ENCODE assay signal across 28 cellular contexts in the genomic region with DNA sequence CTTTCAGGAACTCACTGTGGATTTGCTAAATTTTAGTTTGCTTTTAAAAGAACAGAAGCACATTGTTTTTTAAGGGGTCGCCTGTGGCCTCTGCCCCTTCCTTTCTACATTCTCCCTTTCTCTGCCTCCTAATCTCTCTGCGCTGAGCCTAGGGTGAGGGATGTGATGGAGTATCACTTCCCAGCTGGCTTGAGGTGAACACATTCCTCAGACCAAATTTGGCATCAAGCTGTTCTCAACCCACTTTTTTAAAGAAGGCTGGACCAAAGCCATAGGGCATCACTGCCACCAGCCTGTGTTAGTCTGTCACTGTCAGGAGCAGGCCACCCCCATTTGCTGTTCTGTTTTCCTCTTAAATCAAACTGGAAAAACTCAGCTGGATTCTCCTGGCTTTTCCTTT. TPM values are rescaled to one million over a fixed set of nuclear protein-coding genes. Genes with fewer than 3 reads are reported as not detected.
A peak's percentile ranks its signal among the peaks of the same experiment; 100 is the strongest.
DNase-seq lines count a peak whose midpoint lies in the region; ATAC-seq, FAIRE-seq and TF ChIP-seq lines count a peak whose summit lies in the region.
"Had no signal": no experiment of that assay in that cellular context is flagged by ENCODE, and none has a peak within 500 bp of the region (broad histone marks: within the 10 kb centered on the region; RNA-seq: fewer than 3 reads in every experiment).

No MANE protein-coding gene starts in this region.

- 100% methylated on average over 1 of the region's 2 CpGs for WGBS in right lobe of liver (ENCODE audit: insufficient coverage, low coverage, low lambda C conversion rate, missing lambda C conversion rate)
- 93% methylated on average over 2 of the region's 2 CpGs for WGBS in HepG2 (ENCODE audit: low lambda C conversion rate)
- WGBS in stomach, 5 donors: 76 to 94% (median 85%) methylated on average over 2 of the region's 2 CpGs

- no peak for DNase-seq in right lobe of liver
- DNase-seq in HepG2 (ENCODE audit: low spot score): no peak
- DNase-seq in chondrocyte (ENCODE audit: low spot score): no peak
- peak; percentile 14 for DNase-seq in neural progenitor cell (ENCODE audit: low spot score)
- DNase-seq in stimulated activated effector memory CD8-positive, alpha-beta T cell treated with anti-CD3 and anti-CD28 coated beads, Interleukin-12 subunit alpha, Interleukin-12 subunit beta, amount 100 ng/mL, for 72 hours (ENCODE audit: low spot score in 2 of 2): no peak
- no peak for DNase-seq in stomach
- no peak for DNase-seq in foreskin keratinocyte
- DNase-seq: C1 segment of cervical spinal cord; CD4-positive, alpha-beta memory T cell; COR-L47; DMS53; H9; IMR-90; MM.1S; NCI-H1694; NCI-H2029 treated with DMSO at 0.1 percent for 48 hours; NCI-H2227 treated with DMSO at 0.1 percent for 48 hours; NCI-H526 treated with DMSO at 0.1 percent for 48 hours; PC-9; SHP77 had no signal

- CTCF ChIA-PET in HepG2 (lab: Yijun Ruan, JAX; ENCODE audit: low intra/inter-chr PET ratio, low total read pairs): no interaction called here

- TF ChIP-seq POLR2A in right lobe of liver (IDR thresholded peaks at IDR 0.05) (no peak), HepG2 (IDR thresholded peaks at IDR 0.05; ENCODE audit: insufficient read depth in 1 of 2, low read depth in 2 of 2, low read length in 2 of 2) (no peak), stomach (IDR thresholded peaks at IDR 0.05) (no peak)

- H3K27ac Mint-ChIP-seq in chondrocyte (ENCODE audit: unreplicated experiment) (peak overlapping the region; percentile 34), neural progenitor cell (no peak overlapping the region)
- H3K27ac Mint-ChIP-seq in stimulated activated effector memory CD8-positive, alpha-beta T cell treated with anti-CD3 and anti-CD28 coated beads, Interleukin-12 subunit alpha, Interleukin-12 subunit beta, amount 100 ng/mL, for 72 hours: peak overlapping the region; percentile 70
- H3K27ac Mint-ChIP-seq: GM23338, H9 had no signal

- POLR2A ChIA-PET in HepG2 (lab: Yijun Ruan, JAX): interaction anchor here (0.6 kb wide), 1 partner anchor 8 kb away, joined by 3 read pairs; no protein-coding TSS in a partner anchor

- H3F3A ChIP-seq in neural progenitor cell (ENCODE audit: low read depth): no peaks in the 10 kb centered on the region

- TF ChIP-seq RAD21 in HepG2 (CRISPR knock-in tag; IDR thresholded peaks at IDR 0.05): no peak

- H3K27me3 Mint-ChIP-seq in chondrocyte (ENCODE audit: low read depth): no peaks in the 10 kb centered on the region
- no peaks in the 10 kb centered on the region for H3K27me3 Mint-ChIP-seq in neural progenitor cell (ENCODE audit: insufficient read depth, low read depth)
- H3K27me3 Mint-ChIP-seq: CD4-positive, alpha-beta memory T cell had no signal

- H3K4me1 ChIP-seq in right lobe of liver: peaks cover 0 to 72% (median 27%) of the 10 kb centered on the region in 4 donors
- H3K4me1 ChIP-seq in HepG2 (ENCODE audit: insufficient read depth, low read length): peaks cover 45% of the 10 kb centered on the region
- H3K4me1 ChIP-seq in neural progenitor cell: peaks cover 12% of the 10 kb centered on the region
- peaks cover 10 to 27% (median 19%) of the 10 kb centered on the region in 4 donors for H3K4me1 ChIP-seq in stomach
- no peaks in the 10 kb centered on the region for H3K4me1 ChIP-seq in foreskin keratinocyte
- H3K4me1 ChIP-seq: A549 had no signal

- H3K36me3 Mint-ChIP-seq in chondrocyte (ENCODE audit: low read depth) (peaks cover 25% of the 10 kb centered on the region), neural progenitor cell (peaks cover 13% of the 10 kb centered on the region)
- peaks cover 66% of the 10 kb centered on the region for H3K36me3 Mint-ChIP-seq in stimulated activated effector memory CD8-positive, alpha-beta T cell treated with anti-CD3 and anti-CD28 coated beads, Interleukin-12 subunit alpha, Interleukin-12 subunit beta, amount 100 ng/mL, for 72 hours

- peak overlapping the region in 2 of 3 donors; percentile 41 to 59 for H3K27ac ChIP-seq in right lobe of liver
- H3K27ac ChIP-seq in HepG2 (ENCODE audit: extremely low read length, insufficient read depth, low read length): no peak overlapping the region
- no peak overlapping the region for H3K27ac ChIP-seq in neural progenitor cell
- peak overlapping the region in 1 of 5 donors; percentile 31 for H3K27ac ChIP-seq in stomach
- H3K27ac ChIP-seq in foreskin keratinocyte: no peak overlapping the region
- H3K27ac ChIP-seq: A549, KMS-11, PC-9 had no signal

- no TSS peak for BruUV-seq in HepG2 (replicated peaks; lab: Mats Ljungman, UMichigan)

- no peak for TF ChIP-seq EP300 in HepG2 (IDR thresholded peaks at IDR 0.05; ENCODE audit: low read depth in 2 of 2, low read length in 2 of 2)
- TF ChIP-seq EP300 in HepG2 (CRISPR knock-in tag; IDR thresholded peaks at IDR 0.05; ENCODE audit: borderline replicate concordance): no peak
- TF ChIP-seq EP300 in stomach (IDR thresholded peaks at IDR 0.05): no peak

- H3K79me2 ChIP-seq in HepG2 (ENCODE audit: insufficient read depth, low read length) (no peaks in the 10 kb centered on the region), neural progenitor cell (ENCODE audit: low read depth) (no peaks in the 10 kb centered on the region)

- H3K4me1 Mint-ChIP-seq in chondrocyte (ENCODE audit: low read depth) (peaks cover 28% of the 10 kb centered on the region), neural progenitor cell (peaks cover 10% of the 10 kb centered on the region)
- peaks cover 8% of the 10 kb centered on the region for H3K4me1 Mint-ChIP-seq in stimulated activated effector memory CD8-positive, alpha-beta T cell treated with anti-CD3 and anti-CD28 coated beads, Interleukin-12 subunit alpha, Interleukin-12 subunit beta, amount 100 ng/mL, for 72 hours
- H3K4me1 Mint-ChIP-seq: GM23338, H9 had no signal

- intact Hi-C loops in right lobe of liver (cut with DNase I): no loop called here
- intact Hi-C loops in HepG2 (cut with micrococcal nuclease; ENCODE audit: unreplicated experiment): no loop called here
- intact Hi-C loops in stomach (cut with DNase I; ENCODE audit: low total_unique reads): no loop called here

- no peak overlapping the region for H3K9ac ChIP-seq in HepG2 (ENCODE audit: insufficient read depth, low read depth, low read length)
- no peak overlapping the region for H3K9ac ChIP-seq in neural progenitor cell
- H3K9ac ChIP-seq: KMS-11 had no signal

- H3K4me3 ChIP-seq in right lobe of liver (no peak overlapping the region), HepG2 (replicated peaks in 1 of 3; ENCODE audit: insufficient read depth in 1 of 3, low read depth in 2 of 3, low read length in 3 of 3) (no peak overlapping the region), neural progenitor cell (no peak overlapping the region), stomach (no peak overlapping the region)
- H3K4me3 ChIP-seq: A549, GM23338, PC-9 had no signal

- H3K4me2 ChIP-seq in HepG2 (ENCODE audit: low read depth, low read length): no peak overlapping the region
- no peak overlapping the region for H3K4me2 ChIP-seq in neural progenitor cell
- H3K4me2 ChIP-seq: A549, GM23338, KMS-11, PC-9 had no signal

- H3K36me3 ChIP-seq in right lobe of liver: no peaks in the 10 kb centered on the region
- H3K36me3 ChIP-seq in HepG2 (replicated peaks in 1 of 2; ENCODE audit: control insufficient read depth in 1 of 2, insufficient read depth in 2 of 2, low read length in 2 of 2): peaks cover 8 to 28% of the 10 kb centered on the region in 2 experiments
- H3K36me3 ChIP-seq in neural progenitor cell: no peaks in the 10 kb centered on the region
- peaks cover 15 to 83% (median 72%) of the 10 kb centered on the region in 4 donors for H3K36me3 ChIP-seq in stomach

- no peaks in the 10 kb centered on the region for H4K20me1 ChIP-seq in HepG2 (ENCODE audit: insufficient read depth, low read length)
- H4K20me1 ChIP-seq in neural progenitor cell (ENCODE audit: low read depth): no peaks in the 10 kb centered on the region

- H3K9me3 ChIP-seq in right lobe of liver: no peaks in the 10 kb centered on the region
- no peaks in the 10 kb centered on the region for H3K9me3 ChIP-seq in HepG2 (ENCODE audit: low read length)
- no peaks in the 10 kb centered on the region for H3K9me3 ChIP-seq in neural progenitor cell (ENCODE audit: low read depth)
- no peaks in the 10 kb centered on the region for H3K9me3 ChIP-seq in stomach
- H3K9me3 ChIP-seq: A549 had no signal

- ATAC-seq in right lobe of liver (no peak), HepG2 (no peak), foreskin keratinocyte (no peak)
- ATAC-seq in stimulated activated effector memory CD8-positive, alpha-beta T cell treated with anti-CD3 and anti-CD28 coated beads, Interleukin-12 subunit alpha, Interleukin-12 subunit beta, amount 100 ng/mL, for 72 hours: no peak
- no peak for ATAC-seq in activated CD4-positive, CD25-positive, alpha-beta regulatory T cell treated with anti-CD3 and anti-CD28 coated beads, Interleukin-2, amount 50 U/mL, for 24 hours
- ATAC-seq: GM23338 had no signal

- in situ Hi-C loops in HepG2 (cut with HindIII; ENCODE audit: extremely low pct_ligation_motif_present, low pct_unique_long_range_greater_than_20kb): no loop called here

- H3K27me3 ChIP-seq in right lobe of liver (no peaks in the 10 kb centered on the region), HepG2 (ENCODE audit: control insufficient read depth in 1 of 2, insufficient read depth in 2 of 2, low read length in 2 of 2) (no peaks in the 10 kb centered on the region), neural progenitor cell (no peaks in the 10 kb centered on the region), stomach (no peaks in the 10 kb centered on the region), foreskin keratinocyte (no peaks in the 10 kb centered on the region)

- TF ChIP-seq CTCF in right lobe of liver (IDR thresholded peaks at IDR 0.05): no peak
- TF ChIP-seq CTCF in HepG2 (CRISPR knock-in tag; IDR thresholded peaks at IDR 0.05): no peak
- no peak for TF ChIP-seq CTCF in chondrocyte (IDR thresholded peaks at IDR 0.05)
- TF ChIP-seq CTCF in neural progenitor cell (IDR thresholded peaks at IDR 0.05): no peak
- TF ChIP-seq CTCF in stomach (IDR thresholded peaks at IDR 0.05): no peak
- no peak for TF ChIP-seq CTCF in foreskin keratinocyte (conservative IDR thresholded peaks at IDR 0.05)

- H3K4me3 Mint-ChIP-seq in chondrocyte (ENCODE audit: unreplicated experiment) (no peak overlapping the region), neural progenitor cell (no peak overlapping the region)
- H3K4me3 Mint-ChIP-seq in stimulated activated effector memory CD8-positive, alpha-beta T cell treated with anti-CD3 and anti-CD28 coated beads, Interleukin-12 subunit alpha, Interleukin-12 subunit beta, amount 100 ng/mL, for 72 hours: no peak overlapping the region
- H3K4me3 Mint-ChIP-seq: CD4-positive, alpha-beta memory T cell; GM23338; H9 had no signal

- H3K9me3 Mint-ChIP-seq in chondrocyte (ENCODE audit: low read depth) (no peaks in the 10 kb centered on the region), neural progenitor cell (no peaks in the 10 kb centered on the region)
- H3K9me3 Mint-ChIP-seq in stimulated activated effector memory CD8-positive, alpha-beta T cell treated with anti-CD3 and anti-CD28 coated beads, Interleukin-12 subunit alpha, Interleukin-12 subunit beta, amount 100 ng/mL, for 72 hours: no peaks in the 10 kb centered on the region
- H3K9me3 Mint-ChIP-seq: GM23338, H9 had no signal

- FAIRE-seq in HepG2 (lab: Jason Lieb, UNC): no peak
- FAIRE-seq: A549 had no signal

- H2AFZ ChIP-seq in HepG2 (ENCODE audit: low read length) (no peak overlapping the region), neural progenitor cell (replicated peaks) (no peak overlapping the region)
- H2AFZ ChIP-seq: GM23338, PC-9 had no signal

RNA-seq across cellular contexts. Expression of gene EIF4E2, which starts 27.4 kb away (rescaled TPM):
- 10 to 100 TPM; 24.3 to 47.7 (median 42.0) TPM for total RNA-seq in right lobe of liver
- total RNA-seq in HepG2 (2016; rRNA removed; fragmentation: Illumina TruSeq; extraction: Trizol): 101 and 128 TPM in 2 replicates
- 29.6 and 31.9 TPM in 2 replicates for total RNA-seq in HepG2 (2016; cell fraction: cytosol; rRNA removed; fragmentation: Illumina TruSeq; extraction: Trizol; ENCODE audit: low read depth)
- 108 and 125 TPM in 2 replicates for total RNA-seq in HepG2 (2016; cell fraction: insoluble cytoplasmic fraction; rRNA removed; fragmentation: Illumina TruSeq; extraction: Trizol)
- total RNA-seq in HepG2 (2016; cell fraction: membrane; rRNA removed; fragmentation: Illumina TruSeq; extraction: Trizol): 48.3 and 55.2 TPM in 2 replicates
- total RNA-seq in HepG2 (2016; cell fraction: nucleus; rRNA removed; fragmentation: Illumina TruSeq; extraction: Trizol): 54.3 and 63.2 TPM in 2 replicates
- 25.0 and 30.3 TPM in 2 replicates for polyA plus RNA-seq in HepG2 (2011; rRNA removed)
- 27.2 and 34.2 TPM in 2 replicates for polyA plus RNA-seq in HepG2 (2011; cell fraction: cytosol; rRNA removed)
- 33.9 and 49.1 TPM in 2 replicates for polyA plus RNA-seq in HepG2 (2011; cell fraction: nucleus; rRNA removed)
- polyA plus RNA-seq in HepG2 (2012): 68.3 and 79.6 TPM in 2 replicates
- 33.6 and 34.9 TPM in 2 replicates for polyA plus RNA-seq in HepG2 (2016; cell fraction: cytosol; fragmentation: Illumina TruSeq; extraction: Trizol; ENCODE audit: low read depth)
- polyA plus RNA-seq in HepG2 (2016; cell fraction: insoluble cytoplasmic fraction; fragmentation: Illumina TruSeq; extraction: Trizol; ENCODE audit: low read depth): 140 and 153 TPM in 2 replicates
- 39.6 and 46.6 TPM in 2 replicates for polyA plus RNA-seq in HepG2 (2016; cell fraction: membrane; fragmentation: Illumina TruSeq; extraction: Trizol; ENCODE audit: low read depth)
- polyA plus RNA-seq in HepG2 (2016; cell fraction: nucleus; fragmentation: Illumina TruSeq; extraction: Trizol; ENCODE audit: insufficient read depth, low read depth): 78.2 and 79.4 TPM in 2 replicates
- polyA minus RNA-seq in HepG2 (2011; rRNA and poly(A)+ RNA removed; ENCODE audit: low replicate concordance): 14.0 and 21.7 TPM in 2 replicates
- polyA minus RNA-seq in HepG2 (2011; cell fraction: cytosol; rRNA and poly(A)+ RNA removed): 12.3 and 14.2 TPM in 2 replicates
- 73.8 and 82.7 TPM in 2 replicates for polyA minus RNA-seq in HepG2 (2011; cell fraction: nucleus; rRNA and poly(A)+ RNA removed)
- 87.1 to 95.7 TPM (median 89.3 TPM) in 3 replicates for total RNA-seq in chondrocyte
- 72.5 and 97.0 TPM in 2 replicates for total RNA-seq in neural progenitor cell (ENCODE audit: low replicate concordance)
- 10 to 100 TPM in 4 of 5 donors, 1 to 10 TPM in 1; 2.3 to 45.2 (median 28.6) TPM for total RNA-seq in stomach
- 10 to 100 TPM; 54.7 to 79.3 (median 69.2) TPM for polyA plus RNA-seq in stomach
- total RNA-seq in foreskin keratinocyte: 74.7 and 79.2 TPM in 2 replicates
- 83.3 and 84.4 TPM in 2 replicates for polyA plus RNA-seq in foreskin keratinocyte

RNA-seq across cellular contexts. Expression of gene TIGD1, which starts 27.5 kb away (rescaled TPM):
- total RNA-seq in right lobe of liver: 1 to 10 TPM in 3 of 6 experiments, under 1 TPM in 3; 0.68 to 1.5 (median 1.0) TPM
- total RNA-seq in HepG2 (2016; rRNA removed; fragmentation: Illumina TruSeq; extraction: Trizol): 4.3 and 9.5 TPM in 2 replicates
- total RNA-seq in HepG2 (2016; cell fraction: cytosol; rRNA removed; fragmentation: Illumina TruSeq; extraction: Trizol; ENCODE audit: low read depth): 2.2 and 3.3 TPM in 2 replicates
- 3.3 and 9.6 TPM in 2 replicates for total RNA-seq in HepG2 (2016; cell fraction: insoluble cytoplasmic fraction; rRNA removed; fragmentation: Illumina TruSeq; extraction: Trizol)
- 3.5 and 3.7 TPM in 2 replicates for total RNA-seq in HepG2 (2016; cell fraction: membrane; rRNA removed; fragmentation: Illumina TruSeq; extraction: Trizol)
- total RNA-seq in HepG2 (2016; cell fraction: nucleus; rRNA removed; fragmentation: Illumina TruSeq; extraction: Trizol): 21.5 and 23.5 TPM in 2 replicates
- polyA plus RNA-seq in HepG2 (2011; rRNA removed): 3.5 and 4.1 TPM in 2 replicates
- polyA plus RNA-seq in HepG2 (2011; cell fraction: cytosol; rRNA removed): 1.5 and 2.4 TPM in 2 replicates
- polyA plus RNA-seq in HepG2 (2011; cell fraction: nucleus; rRNA removed): 9.8 and 13.9 TPM in 2 replicates
- 3.0 and 5.2 TPM in 2 replicates for polyA plus RNA-seq in HepG2 (2012)
- polyA plus RNA-seq in HepG2 (2016; cell fraction: cytosol; fragmentation: Illumina TruSeq; extraction: Trizol; ENCODE audit: low read depth): 0.81 and 0.84 TPM in 2 replicates
- 2.8 and 3.7 TPM in 2 replicates for polyA plus RNA-seq in HepG2 (2016; cell fraction: insoluble cytoplasmic fraction; fragmentation: Illumina TruSeq; extraction: Trizol; ENCODE audit: low read depth)
- polyA plus RNA-seq in HepG2 (2016; cell fraction: membrane; fragmentation: Illumina TruSeq; extraction: Trizol; ENCODE audit: low read depth): 1.3 and 1.4 TPM in 2 replicates
- 10.9 and 11.9 TPM in 2 replicates for polyA plus RNA-seq in HepG2 (2016; cell fraction: nucleus; fragmentation: Illumina TruSeq; extraction: Trizol; ENCODE audit: insufficient read depth, low read depth)
- polyA minus RNA-seq in HepG2 (2011; rRNA and poly(A)+ RNA removed; ENCODE audit: low replicate concordance): 4.3 and 8.7 TPM in 2 replicates
- 1.8 and 2.4 TPM in 2 replicates for polyA minus RNA-seq in HepG2 (2011; cell fraction: cytosol; rRNA and poly(A)+ RNA removed)
- polyA minus RNA-seq in HepG2 (2011; cell fraction: nucleus; rRNA and poly(A)+ RNA removed): 59.7 and 61.4 TPM in 2 replicates
- total RNA-seq in chondrocyte: 3.2 to 6.7 TPM (median 3.3 TPM) in 3 replicates
- 12.2 and 14.6 TPM in 2 replicates for total RNA-seq in neural progenitor cell (ENCODE audit: low replicate concordance)
- total RNA-seq in stomach: 10 to 100 TPM in 2 of 5 donors, 1 to 10 TPM in 3; 1.2 to 14.5 (median 7.2) TPM
- 1 to 10 TPM; 1.8 to 5.3 (median 4.8) TPM for polyA plus RNA-seq in stomach
- 1.4 and 2.1 TPM in 2 replicates for total RNA-seq in foreskin keratinocyte
- 0.58 and 0.68 TPM in 2 replicates for polyA plus RNA-seq in foreskin keratinocyte

RNA-seq across cellular contexts. Expression of gene CHRNG, which starts 38.3 kb away (rescaled TPM):
- not detected for total RNA-seq in right lobe of liver
- not detected in 2 replicates for total RNA-seq in HepG2 (2016; rRNA removed; fragmentation: Illumina TruSeq; extraction: Trizol)
- total RNA-seq in HepG2 (2016; cell fraction: cytosol; rRNA removed; fragmentation: Illumina TruSeq; extraction: Trizol; ENCODE audit: low read depth): not detected in 2 replicates
- not detected in 2 replicates for total RNA-seq in HepG2 (2016; cell fraction: insoluble cytoplasmic fraction; rRNA removed; fragmentation: Illumina TruSeq; extraction: Trizol)
- total RNA-seq in HepG2 (2016; cell fraction: membrane; rRNA removed; fragmentation: Illumina TruSeq; extraction: Trizol): not detected in 2 replicates
- total RNA-seq in HepG2 (2016; cell fraction: nucleus; rRNA removed; fragmentation: Illumina TruSeq; extraction: Trizol): not detected in 2 replicates
- polyA plus RNA-seq in HepG2 (2011; rRNA removed): not detected in 2 replicates
- polyA plus RNA-seq in HepG2 (2011; cell fraction: cytosol; rRNA removed): not detected in 2 replicates
- not detected in 2 replicates for polyA plus RNA-seq in HepG2 (2011; cell fraction: nucleus; rRNA removed)
- polyA plus RNA-seq in HepG2 (2012): 0.05 and 0.21 TPM in 2 replicates
- polyA plus RNA-seq in HepG2 (2016; cell fraction: cytosol; fragmentation: Illumina TruSeq; extraction: Trizol; ENCODE audit: low read depth): not detected in 2 replicates
- not detected in 2 replicates for polyA plus RNA-seq in HepG2 (2016; cell fraction: insoluble cytoplasmic fraction; fragmentation: Illumina TruSeq; extraction: Trizol; ENCODE audit: low read depth)
- not detected in 2 replicates for polyA plus RNA-seq in HepG2 (2016; cell fraction: membrane; fragmentation: Illumina TruSeq; extraction: Trizol; ENCODE audit: low read depth)
- polyA plus RNA-seq in HepG2 (2016; cell fraction: nucleus; fragmentation: Illumina TruSeq; extraction: Trizol; ENCODE audit: insufficient read depth, low read depth): not detected in 2 replicates
- not detected in 2 replicates for polyA minus RNA-seq in HepG2 (2011; rRNA and poly(A)+ RNA removed; ENCODE audit: low replicate concordance)
- not detected in 2 replicates for polyA minus RNA-seq in HepG2 (2011; cell fraction: cytosol; rRNA and poly(A)+ RNA removed)
- not detected in 2 replicates for polyA minus RNA-seq in HepG2 (2011; cell fraction: nucleus; rRNA and poly(A)+ RNA removed)
- not detected in 3 replicates for total RNA-seq in chondrocyte
- not detected in 2 replicates for total RNA-seq in neural progenitor cell (ENCODE audit: low replicate concordance)
- total RNA-seq in stomach: not detected
- polyA plus RNA-seq in stomach: not detected
- total RNA-seq in foreskin keratinocyte: not detected in 2 replicates
- not detected in 2 replicates for polyA plus RNA-seq in foreskin keratinocyte
- total RNA-seq: CD4-positive, alpha-beta memory T cell; Daoy; G401; GM23338; H9; IMR-90; NCI-H460; PC-9; RPMI7951 had no signal
- polyA plus RNA-seq: A549; CD4-positive, alpha-beta memory T cell; GM23338; IMR-90 had no signal

RNA-seq across cellular contexts. Expression of gene CHRND, which starts 51.9 kb away (rescaled TPM):
- total RNA-seq in right lobe of liver (not detected), HepG2 (2016; rRNA removed; fragmentation: Illumina TruSeq; extraction: Trizol) (0.10 TPM in 1 of 2 replicates, not detected in the other), chondrocyte (not detected in 3 replicates), neural progenitor cell (ENCODE audit: low replicate concordance) (0.19 TPM in 1 of 2 replicates, not detected in the other), stomach (not detected), foreskin keratinocyte (not detected in 2 replicates)
- not detected in 2 replicates for total RNA-seq in HepG2 (2016; cell fraction: cytosol; rRNA removed; fragmentation: Illumina TruSeq; extraction: Trizol; ENCODE audit: low read depth)
- total RNA-seq in HepG2 (2016; cell fraction: insoluble cytoplasmic fraction; rRNA removed; fragmentation: Illumina TruSeq; extraction: Trizol): not detected in 2 replicates
- 0.07 and 0.25 TPM in 2 replicates for total RNA-seq in HepG2 (2016; cell fraction: membrane; rRNA removed; fragmentation: Illumina TruSeq; extraction: Trizol)
- not detected in 2 replicates for total RNA-seq in HepG2 (2016; cell fraction: nucleus; rRNA removed; fragmentation: Illumina TruSeq; extraction: Trizol)
- polyA plus RNA-seq in HepG2 (2011; rRNA removed) (0.13 and 0.18 TPM in 2 replicates), stomach (not detected), foreskin keratinocyte (not detected in 2 replicates)
- 0.08 and 0.14 TPM in 2 replicates for polyA plus RNA-seq in HepG2 (2011; cell fraction: cytosol; rRNA removed)
- polyA plus RNA-seq in HepG2 (2011; cell fraction: nucleus; rRNA removed): 0.12 and 0.24 TPM in 2 replicates
- polyA plus RNA-seq in HepG2 (2012): 0.13 and 0.32 TPM in 2 replicates
- polyA plus RNA-seq in HepG2 (2016; cell fraction: cytosol; fragmentation: Illumina TruSeq; extraction: Trizol; ENCODE audit: low read depth): 0.10 and 0.12 TPM in 2 replicates
- polyA plus RNA-seq in HepG2 (2016; cell fraction: insoluble cytoplasmic fraction; fragmentation: Illumina TruSeq; extraction: Trizol; ENCODE audit: low read depth): not detected in 2 replicates
- 0.11 and 0.52 TPM in 2 replicates for polyA plus RNA-seq in HepG2 (2016; cell fraction: membrane; fragmentation: Illumina TruSeq; extraction: Trizol; ENCODE audit: low read depth)
- 0.26 TPM in 1 of 2 replicates, not detected in the other for polyA plus RNA-seq in HepG2 (2016; cell fraction: nucleus; fragmentation: Illumina TruSeq; extraction: Trizol; ENCODE audit: insufficient read depth, low read depth)
- 0.28 TPM in 1 of 2 replicates, not detected in the other for polyA minus RNA-seq in HepG2 (2011; rRNA and poly(A)+ RNA removed; ENCODE audit: low replicate concordance)
- not detected in 2 replicates for polyA minus RNA-seq in HepG2 (2011; cell fraction: cytosol; rRNA and poly(A)+ RNA removed)
- polyA minus RNA-seq in HepG2 (2011; cell fraction: nucleus; rRNA and poly(A)+ RNA removed): not detected in 2 replicates
- total RNA-seq: CD4-positive, alpha-beta memory T cell; Daoy; G401; H9; IMR-90; PC-9; RPMI7951 had no signal
- polyA plus RNA-seq: A549; CD4-positive, alpha-beta memory T cell; IMR-90 had no signal

RNA-seq across cellular contexts. Expression of gene EFHD1, which starts 55.6 kb away (rescaled TPM):
- 10 to 100 TPM in 4 of 6 experiments, 1 to 10 TPM in 2; 7.3 to 30.3 (median 10.7) TPM for total RNA-seq in right lobe of liver
- total RNA-seq in HepG2 (2016; rRNA removed; fragmentation: Illumina TruSeq; extraction: Trizol): 0.09 and 0.17 TPM in 2 replicates
- total RNA-seq in HepG2 (2016; cell fraction: cytosol; rRNA removed; fragmentation: Illumina TruSeq; extraction: Trizol; ENCODE audit: low read depth): not detected in 2 replicates
- total RNA-seq in HepG2 (2016; cell fraction: insoluble cytoplasmic fraction; rRNA removed; fragmentation: Illumina TruSeq; extraction: Trizol): 0.19 TPM in 1 of 2 replicates, not detected in the other
- total RNA-seq in HepG2 (2016; cell fraction: membrane; rRNA removed; fragmentation: Illumina TruSeq; extraction: Trizol): 0.14 and 0.19 TPM in 2 replicates
- 0.25 TPM in 1 of 2 replicates, not detected in the other for total RNA-seq in HepG2 (2016; cell fraction: nucleus; rRNA removed; fragmentation: Illumina TruSeq; extraction: Trizol)
- 0.24 TPM in 1 of 2 replicates, not detected in the other for polyA plus RNA-seq in HepG2 (2011; rRNA removed)
- 0.19 and 0.21 TPM in 2 replicates for polyA plus RNA-seq in HepG2 (2011; cell fraction: cytosol; rRNA removed)
- 0.19 TPM in 1 of 2 replicates, not detected in the other for polyA plus RNA-seq in HepG2 (2011; cell fraction: nucleus; rRNA removed)
- polyA plus RNA-seq in HepG2 (2012): 0.51 and 0.62 TPM in 2 replicates
- not detected in 2 replicates for polyA plus RNA-seq in HepG2 (2016; cell fraction: cytosol; fragmentation: Illumina TruSeq; extraction: Trizol; ENCODE audit: low read depth)
- polyA plus RNA-seq in HepG2 (2016; cell fraction: insoluble cytoplasmic fraction; fragmentation: Illumina TruSeq; extraction: Trizol; ENCODE audit: low read depth): 0.23 and 0.31 TPM in 2 replicates
- 0.17 and 0.29 TPM in 2 replicates for polyA plus RNA-seq in HepG2 (2016; cell fraction: membrane; fragmentation: Illumina TruSeq; extraction: Trizol; ENCODE audit: low read depth)
- polyA plus RNA-seq in HepG2 (2016; cell fraction: nucleus; fragmentation: Illumina TruSeq; extraction: Trizol; ENCODE audit: insufficient read depth, low read depth): 0.20 TPM in 1 of 2 replicates, not detected in the other
- polyA minus RNA-seq in HepG2 (2011; rRNA and poly(A)+ RNA removed; ENCODE audit: low replicate concordance): 0.16 and 0.32 TPM in 2 replicates
- polyA minus RNA-seq in HepG2 (2011; cell fraction: cytosol; rRNA and poly(A)+ RNA removed): not detected in 2 replicates
- polyA minus RNA-seq in HepG2 (2011; cell fraction: nucleus; rRNA and poly(A)+ RNA removed): not detected in 2 replicates
- 109 to 178 TPM (median 175 TPM) in 3 replicates for total RNA-seq in chondrocyte
- 5.9 and 7.0 TPM in 2 replicates for total RNA-seq in neural progenitor cell (ENCODE audit: low replicate concordance)
- 10 to 100 TPM in 2 of 5 donors, 1 to 10 TPM in 2, not detected in 1; 2.8 to 49.1 (median 9.4) TPM for total RNA-seq in stomach
- 10 to 100 TPM in 1 of 3 donors, 1 to 10 TPM in 2; 6.4 to 12.7 (median 7.4) TPM for polyA plus RNA-seq in stomach
- total RNA-seq in foreskin keratinocyte: not detected in 2 replicates
- not detected in 2 replicates for polyA plus RNA-seq in foreskin keratinocyte
- total RNA-seq: IMR-90 had no signal

Comparison
In these comparisons a context has a peak if more than half of its experiments do, and no peak if none do; other contexts are left out.
1. H3K27ac ChIP-seq: peak in right lobe of liver (2 of 3); none in HepG2 (single experiment), neural progenitor cell (single experiment) and foreskin keratinocyte (single experiment).